Comparison of ENCODE assay signal across 1 cellular context in the genomic region with DNA sequence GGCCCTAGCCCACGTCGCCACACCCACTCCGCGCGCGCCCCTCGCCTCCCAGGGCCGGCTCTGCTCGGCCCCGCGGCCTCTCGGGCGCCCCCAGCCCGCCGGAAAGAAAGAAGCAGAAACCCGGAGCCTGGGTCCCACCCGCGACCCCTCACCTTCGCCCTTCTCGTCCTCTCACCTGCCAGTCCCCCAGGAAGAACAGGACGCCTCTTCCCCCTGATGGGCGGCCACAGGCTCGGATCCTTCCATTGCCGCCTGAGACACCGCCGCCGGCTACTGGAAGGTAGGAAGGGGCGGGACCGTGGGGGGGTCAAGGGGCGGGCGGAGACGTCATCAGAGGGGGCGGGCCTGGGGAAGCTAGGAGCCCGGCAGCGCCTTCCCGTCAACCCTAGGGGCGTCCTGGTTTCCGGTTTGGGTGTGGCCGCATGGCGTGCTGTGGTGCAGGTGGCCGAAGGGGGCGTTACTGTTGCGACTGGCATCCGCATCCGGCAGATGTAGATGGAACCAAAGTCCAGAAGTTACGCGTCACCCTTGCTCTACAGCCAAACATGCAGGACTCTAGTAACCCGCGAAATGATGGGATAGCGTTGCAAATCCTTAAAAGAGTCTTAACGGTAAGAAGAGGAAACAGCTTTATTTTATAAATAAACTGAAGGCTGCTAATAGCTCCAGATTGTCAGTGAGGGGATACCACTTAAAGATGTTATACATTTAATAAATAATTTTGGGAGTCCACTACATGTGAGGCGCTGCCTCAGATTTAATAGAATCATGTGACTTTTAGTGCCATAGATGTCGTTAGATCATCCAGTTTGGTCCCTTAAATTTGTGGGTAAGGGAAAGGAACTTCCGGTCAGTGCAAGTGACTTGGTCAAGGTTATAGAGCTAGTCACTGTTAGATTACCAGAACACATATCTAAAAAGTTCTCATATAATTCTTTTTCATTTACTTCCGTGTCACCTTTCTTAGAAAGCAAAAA.
A peak's percentile ranks its signal among the peaks of the same experiment; 100 is the strongest.
TF ChIP-seq lines count a peak whose summit lies in the region.

A gene (minus strand): TSS at position 282 of the 977 bp plus-strand sequence. CDS start 36 bp downstream, at position 246.

TF ChIP-seq in K562, 482 proteins besides CTCF, POLR2A, EP300 and RAD21 (continued from another document and continues in another):
- TF ChIP-seq, protein P1, sequence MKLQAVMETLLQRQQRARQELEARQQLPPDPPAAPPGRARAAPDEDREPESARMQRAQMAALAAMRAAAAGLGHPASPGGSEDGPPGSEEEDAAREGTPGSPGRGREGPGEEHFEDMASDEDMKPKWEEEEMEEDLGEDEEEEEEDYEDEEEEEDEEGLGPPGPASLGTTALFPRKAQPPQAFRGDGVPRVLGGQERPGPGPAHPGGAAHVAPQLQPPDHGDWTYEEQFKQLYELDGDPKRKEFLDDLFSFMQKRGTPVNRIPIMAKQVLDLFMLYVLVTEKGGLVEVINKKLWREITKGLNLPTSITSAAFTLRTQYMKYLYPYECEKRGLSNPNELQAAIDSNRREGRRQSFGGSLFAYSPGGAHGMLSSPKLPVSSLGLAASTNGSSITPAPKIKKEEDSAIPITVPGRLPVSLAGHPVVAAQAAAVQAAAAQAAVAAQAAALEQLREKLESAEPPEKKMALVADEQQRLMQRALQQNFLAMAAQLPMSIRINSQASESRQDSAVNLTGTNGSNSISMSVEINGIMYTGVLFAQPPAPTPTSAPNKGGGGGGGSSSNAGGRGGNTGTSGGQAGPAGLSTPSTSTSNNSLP (IDR thresholded peaks at IDR 0.05; ENCODE audit: borderline replicate concordance, low read depth, low read length) = no peak
- TF ChIP-seq U2AF1 (optimal IDR thresholded peaks at IDR 0.05; ENCODE audit: low read depth, low read length) = no peak
- no peak for TF ChIP-seq BRD9 (IDR thresholded peaks at IDR 0.05; ENCODE audit: low read depth, partially characterized antibody)
- TF ChIP-seq BACH1 (tag; IDR thresholded peaks at IDR 0.05) = no peak
- TF ChIP-seq ZNF77 (CRISPR knock-in tag; IDR thresholded peaks at IDR 0.05) = no peak
- TF ChIP-seq MYBL2 (IDR thresholded peaks at IDR 0.05; ENCODE audit: low read depth) = no peak
- no peak for TF ChIP-seq MYBL2 (CRISPR knock-in tag; IDR thresholded peaks at IDR 0.05; ENCODE audit: borderline replicate concordance)
- no peak for TF ChIP-seq PCBP2 (IDR thresholded peaks at IDR 0.05; ENCODE audit: low read depth, low read length, poor library complexity, severe bottlenecking)
- TF ChIP-seq SRSF9 (IDR thresholded peaks at IDR 0.05; ENCODE audit: borderline replicate concordance, low read depth, low read length) = no peak
- TF ChIP-seq ZNF586 (CRISPR knock-in tag; conservative IDR thresholded peaks at IDR 0.05) = no peak
- peak; percentile 67 for TF ChIP-seq TOE1 (IDR thresholded peaks at IDR 0.05; ENCODE audit: borderline replicate concordance)
- no peak for TF ChIP-seq TOE1 (CRISPR knock-in tag; IDR thresholded peaks at IDR 0.05; ENCODE audit: borderline replicate concordance, low read depth)
- TF ChIP-seq LCOR (CRISPR knock-in tag; IDR thresholded peaks at IDR 0.05) = no peak
- peak; percentile 87 for TF ChIP-seq POLR2G (IDR thresholded peaks at IDR 0.05; ENCODE audit: low read depth, low read length)
- peak; percentile 64 for TF ChIP-seq JUND (IDR thresholded peaks at IDR 0.05; ENCODE audit: borderline replicate concordance, low read depth, low read length)
- TF ChIP-seq JUND (tag; IDR thresholded peaks at IDR 0.05; ENCODE audit: borderline replicate concordance, low read depth, low read length) = peak; percentile 53; the same call in 1 of the 3 replicates
- TF ChIP-seq PTBP1 (IDR thresholded peaks at IDR 0.05; ENCODE audit: low read depth, low read length) = no peak
- peak; percentile 83; the same call in 1 of the 2 replicates for TF ChIP-seq CHCHD3 (CRISPR knock-in tag; IDR thresholded peaks at IDR 0.05)
- TF ChIP-seq RFX5 (IDR thresholded peaks at IDR 0.05; ENCODE audit: low read depth, low read length) = no peak
- TF ChIP-seq RAD51 (IDR thresholded peaks at IDR 0.05; ENCODE audit: borderline replicate concordance, low read depth) = peak; percentile 43
- peak; percentile 40; the same call in 1 of the 2 replicates for TF ChIP-seq L3MBTL2 (IDR thresholded peaks at IDR 0.05)
- no peak; the same call in 1 of the 2 replicates for TF ChIP-seq STAT5A (IDR thresholded peaks at IDR 0.05; ENCODE audit: borderline replicate concordance, low read length)
- TF ChIP-seq, protein P2, sequence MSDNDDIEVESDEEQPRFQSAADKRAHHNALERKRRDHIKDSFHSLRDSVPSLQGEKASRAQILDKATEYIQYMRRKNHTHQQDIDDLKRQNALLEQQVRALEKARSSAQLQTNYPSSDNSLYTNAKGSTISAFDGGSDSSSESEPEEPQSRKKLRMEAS (CRISPR knock-in tag; IDR thresholded peaks at IDR 0.05) = peak; percentile 90
- TF ChIP-seq, protein P3, sequence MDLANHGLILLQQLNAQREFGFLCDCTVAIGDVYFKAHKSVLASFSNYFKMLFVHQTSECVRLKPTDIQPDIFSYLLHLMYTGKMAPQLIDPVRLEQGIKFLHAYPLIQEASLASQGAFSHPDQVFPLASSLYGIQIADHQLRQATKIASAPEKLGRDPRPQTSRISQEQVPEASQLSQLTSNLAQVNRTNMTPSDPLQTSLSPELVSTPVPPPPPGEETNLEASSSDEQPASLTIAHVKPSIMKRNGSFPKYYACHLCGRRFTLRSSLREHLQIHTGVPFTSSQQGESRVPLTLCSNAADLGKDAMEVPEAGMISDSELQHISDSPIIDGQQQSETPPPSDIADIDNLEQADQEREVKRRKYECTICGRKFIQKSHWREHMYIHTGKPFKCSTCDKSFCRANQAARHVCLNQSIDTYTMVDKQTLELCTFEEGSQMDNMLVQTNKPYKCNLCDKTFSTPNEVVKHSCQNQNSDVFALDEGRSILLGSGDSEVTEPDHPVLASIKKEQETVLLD (IDR thresholded peaks at IDR 0.05) = 0 out of 2 replicates have a peak, but pooled peaks have one; percentile 17
- peak; percentile 96 for TF ChIP-seq EP400 (IDR thresholded peaks at IDR 0.05)
- TF ChIP-seq, protein P4, sequence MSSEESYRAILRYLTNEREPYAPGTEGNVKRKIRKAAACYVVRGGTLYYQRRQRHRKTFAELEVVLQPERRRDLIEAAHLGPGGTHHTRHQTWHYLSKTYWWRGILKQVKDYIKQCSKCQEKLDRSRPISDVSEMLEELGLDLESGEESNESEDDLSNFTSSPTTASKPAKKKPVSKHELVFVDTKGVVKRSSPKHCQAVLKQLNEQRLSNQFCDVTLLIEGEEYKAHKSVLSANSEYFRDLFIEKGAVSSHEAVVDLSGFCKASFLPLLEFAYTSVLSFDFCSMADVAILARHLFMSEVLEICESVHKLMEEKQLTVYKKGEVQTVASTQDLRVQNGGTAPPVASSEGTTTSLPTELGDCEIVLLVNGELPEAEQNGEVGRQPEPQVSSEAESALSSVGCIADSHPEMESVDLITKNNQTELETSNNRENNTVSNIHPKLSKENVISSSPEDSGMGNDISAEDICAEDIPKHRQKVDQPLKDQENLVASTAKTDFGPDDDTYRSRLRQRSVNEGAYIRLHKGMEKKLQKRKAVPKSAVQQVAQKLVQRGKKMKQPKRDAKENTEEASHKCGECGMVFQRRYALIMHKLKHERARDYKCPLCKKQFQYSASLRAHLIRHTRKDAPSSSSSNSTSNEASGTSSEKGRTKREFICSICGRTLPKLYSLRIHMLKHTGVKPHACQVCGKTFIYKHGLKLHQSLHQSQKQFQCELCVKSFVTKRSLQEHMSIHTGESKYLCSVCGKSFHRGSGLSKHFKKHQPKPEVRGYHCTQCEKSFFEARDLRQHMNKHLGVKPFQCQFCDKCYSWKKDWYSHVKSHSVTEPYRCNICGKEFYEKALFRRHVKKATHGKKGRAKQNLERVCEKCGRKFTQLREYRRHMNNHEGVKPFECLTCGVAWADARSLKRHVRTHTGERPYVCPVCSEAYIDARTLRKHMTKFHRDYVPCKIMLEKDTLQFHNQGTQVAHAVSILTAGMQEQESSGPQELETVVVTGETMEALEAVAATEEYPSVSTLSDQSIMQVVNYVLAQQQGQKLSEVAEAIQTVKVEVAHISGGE (CRISPR knock-in tag; IDR thresholded peaks at IDR 0.05) = peak in 1 of 3 experiments; percentile 89; a peak in 2 of 6 replicates
- TF ChIP-seq ZNF324 (CRISPR knock-in tag; IDR thresholded peaks at IDR 0.05) = no peak
- no peak for TF ChIP-seq SRSF7 (optimal IDR thresholded peaks at IDR 0.05; ENCODE audit: low read depth, low read length)
- no peak for TF ChIP-seq CCNT2 (IDR thresholded peaks at IDR 0.05; ENCODE audit: borderline replicate concordance, extremely low read depth, insufficient read length, low read depth, low read length)
- no peak for TF ChIP-seq DDX20 (tag; IDR thresholded peaks at IDR 0.05; ENCODE audit: low read depth)
- no peak for TF ChIP-seq ZNF124 (CRISPR knock-in tag; IDR thresholded peaks at IDR 0.05)
- TF ChIP-seq, protein P5, sequence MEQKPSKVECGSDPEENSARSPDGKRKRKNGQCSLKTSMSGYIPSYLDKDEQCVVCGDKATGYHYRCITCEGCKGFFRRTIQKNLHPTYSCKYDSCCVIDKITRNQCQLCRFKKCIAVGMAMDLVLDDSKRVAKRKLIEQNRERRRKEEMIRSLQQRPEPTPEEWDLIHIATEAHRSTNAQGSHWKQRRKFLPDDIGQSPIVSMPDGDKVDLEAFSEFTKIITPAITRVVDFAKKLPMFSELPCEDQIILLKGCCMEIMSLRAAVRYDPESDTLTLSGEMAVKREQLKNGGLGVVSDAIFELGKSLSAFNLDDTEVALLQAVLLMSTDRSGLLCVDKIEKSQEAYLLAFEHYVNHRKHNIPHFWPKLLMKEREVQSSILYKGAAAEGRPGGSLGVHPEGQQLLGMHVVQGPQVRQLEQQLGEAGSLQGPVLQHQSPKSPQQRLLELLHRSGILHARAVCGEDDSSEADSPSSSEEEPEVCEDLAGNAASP (IDR thresholded peaks at IDR 0.05) = no peak
- TF ChIP-seq NCOA1 (IDR thresholded peaks at IDR 0.05; ENCODE audit: low read depth) = peak; percentile 63; the same call in 1 of the 2 replicates
- TF ChIP-seq ZBED1 (IDR thresholded peaks at IDR 0.05) = no peak
- no peak for TF ChIP-seq PYGO2 (tag; IDR thresholded peaks at IDR 0.05)
- TF ChIP-seq ZNF436 (CRISPR knock-in tag; IDR thresholded peaks at IDR 0.05) = no peak
- no peak for TF ChIP-seq NFE2L1 (tag; IDR thresholded peaks at IDR 0.05; ENCODE audit: borderline replicate concordance, low read depth)
- no peak for TF ChIP-seq ZNF224 (CRISPR knock-in tag; IDR thresholded peaks at IDR 0.05)
- peak; percentile 76; the same call in 1 of the 2 replicates for TF ChIP-seq KLF6 (CRISPR knock-in tag; IDR thresholded peaks at IDR 0.05; ENCODE audit: borderline replicate concordance)
- peak; percentile 84 for TF ChIP-seq ZFX (CRISPR knock-in tag; IDR thresholded peaks at IDR 0.05)
- no peak for TF ChIP-seq ZNF644 (tag; IDR thresholded peaks at IDR 0.05; ENCODE audit: low read depth)
- TF ChIP-seq ZNF316 (IDR thresholded peaks at IDR 0.05) = no peak
- TF ChIP-seq ZNF384 (IDR thresholded peaks at IDR 0.05; ENCODE audit: low read depth, low read length) = no peak
- TF ChIP-seq HNRNPLL (IDR thresholded peaks at IDR 0.05; ENCODE audit: low read depth, low read length, poor library complexity, severe bottlenecking) = no peak
- TF ChIP-seq HEY1 (CRISPR knock-in tag; IDR thresholded peaks at IDR 0.05; ENCODE audit: borderline replicate concordance) = no peak
- no peak for TF ChIP-seq NCOA4 (IDR thresholded peaks at IDR 0.05; ENCODE audit: partially characterized antibody)
- no peak for TF ChIP-seq PRMT5 (CRISPR knock-in tag; IDR thresholded peaks at IDR 0.05)
- no peak for TF ChIP-seq ZC3H11A (IDR thresholded peaks at IDR 0.05; ENCODE audit: low read depth, low read length)
- peak; percentile 45 to 66; a peak in 1 of 4 replicates for TF ChIP-seq MAZ (CRISPR knock-in tag; conservative IDR thresholded peaks at IDR 0.05 in 1 of 2, IDR thresholded peaks at IDR 0.05 in 1 of 2)
- TF ChIP-seq MXI1 (IDR thresholded peaks at IDR 0.05; ENCODE audit: low read depth, low read length) = peak; percentile 82
- TF ChIP-seq TARDBP (IDR thresholded peaks at IDR 0.05) = no peak
- TF ChIP-seq, protein P6, sequence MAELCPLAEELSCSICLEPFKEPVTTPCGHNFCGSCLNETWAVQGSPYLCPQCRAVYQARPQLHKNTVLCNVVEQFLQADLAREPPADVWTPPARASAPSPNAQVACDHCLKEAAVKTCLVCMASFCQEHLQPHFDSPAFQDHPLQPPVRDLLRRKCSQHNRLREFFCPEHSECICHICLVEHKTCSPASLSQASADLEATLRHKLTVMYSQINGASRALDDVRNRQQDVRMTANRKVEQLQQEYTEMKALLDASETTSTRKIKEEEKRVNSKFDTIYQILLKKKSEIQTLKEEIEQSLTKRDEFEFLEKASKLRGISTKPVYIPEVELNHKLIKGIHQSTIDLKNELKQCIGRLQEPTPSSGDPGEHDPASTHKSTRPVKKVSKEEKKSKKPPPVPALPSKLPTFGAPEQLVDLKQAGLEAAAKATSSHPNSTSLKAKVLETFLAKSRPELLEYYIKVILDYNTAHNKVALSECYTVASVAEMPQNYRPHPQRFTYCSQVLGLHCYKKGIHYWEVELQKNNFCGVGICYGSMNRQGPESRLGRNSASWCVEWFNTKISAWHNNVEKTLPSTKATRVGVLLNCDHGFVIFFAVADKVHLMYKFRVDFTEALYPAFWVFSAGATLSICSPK (IDR thresholded peaks at IDR 0.05; ENCODE audit: borderline replicate concordance) = no peak
- TF ChIP-seq, protein P7, sequence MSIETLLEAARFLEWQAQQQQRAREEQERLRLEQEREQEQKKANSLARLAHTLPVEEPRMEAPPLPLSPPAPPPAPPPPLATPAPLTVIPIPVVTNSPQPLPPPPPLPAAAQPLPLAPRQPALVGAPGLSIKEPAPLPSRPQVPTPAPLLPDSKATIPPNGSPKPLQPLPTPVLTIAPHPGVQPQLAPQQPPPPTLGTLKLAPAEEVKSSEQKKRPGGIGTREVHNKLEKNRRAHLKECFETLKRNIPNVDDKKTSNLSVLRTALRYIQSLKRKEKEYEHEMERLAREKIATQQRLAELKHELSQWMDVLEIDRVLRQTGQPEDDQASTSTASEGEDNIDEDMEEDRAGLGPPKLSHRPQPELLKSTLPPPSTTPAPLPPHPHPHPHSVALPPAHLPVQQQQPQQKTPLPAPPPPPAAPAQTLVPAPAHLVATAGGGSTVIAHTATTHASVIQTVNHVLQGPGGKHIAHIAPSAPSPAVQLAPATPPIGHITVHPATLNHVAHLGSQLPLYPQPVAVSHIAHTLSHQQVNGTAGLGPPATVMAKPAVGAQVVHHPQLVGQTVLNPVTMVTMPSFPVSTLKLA (conservative IDR thresholded peaks at IDR 0.05) = peak; percentile 95 to 96
- TF ChIP-seq ZNF174 (CRISPR knock-in tag; IDR thresholded peaks at IDR 0.05) = no peak
